ENCODE assay signal across 1 cellular context in the genomic region with DNA sequence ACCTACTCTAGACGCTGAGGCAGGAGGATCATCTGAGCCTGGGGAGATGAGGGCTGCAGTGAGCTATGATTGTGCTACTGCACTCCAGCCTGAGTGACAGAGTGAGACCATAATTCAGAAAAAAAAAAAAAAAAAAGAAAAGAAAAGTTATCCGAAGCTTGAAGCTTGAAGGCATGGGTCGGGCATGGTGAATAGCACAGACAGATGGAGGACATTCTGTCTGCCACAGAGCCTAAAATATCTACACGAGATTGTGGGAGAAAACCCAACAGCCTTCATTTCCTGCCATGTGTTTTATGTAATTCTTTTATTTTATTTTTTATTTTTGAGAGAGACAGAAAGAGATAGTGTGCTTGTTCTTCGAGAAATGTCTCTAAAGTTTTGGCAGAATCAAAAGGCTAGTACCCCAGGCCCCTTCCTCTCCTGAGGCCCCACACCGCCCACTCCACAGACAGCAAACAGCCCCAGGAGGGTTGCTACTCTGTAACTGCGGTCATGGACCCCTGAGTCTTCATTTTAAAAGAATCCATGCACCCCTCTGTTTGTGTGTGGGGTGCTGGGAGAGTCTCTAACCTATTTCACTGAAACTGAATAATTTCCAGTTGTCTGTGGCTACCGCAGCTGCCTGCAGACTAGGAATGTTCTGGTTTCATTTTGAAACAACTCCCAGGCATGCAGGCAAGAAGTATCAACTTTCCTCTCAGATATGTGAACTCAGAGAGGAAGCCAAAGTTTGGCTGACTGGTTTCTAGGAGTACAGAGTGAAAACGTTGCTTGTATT.
TF ChIP-seq lines count a peak whose summit lies in the region.

No MANE protein-coding gene starts in this region.

TF ChIP-seq in K562, 482 proteins besides CTCF, POLR2A, EP300 and RAD21 (continued from another document):
- TF ChIP-seq, protein P1, sequence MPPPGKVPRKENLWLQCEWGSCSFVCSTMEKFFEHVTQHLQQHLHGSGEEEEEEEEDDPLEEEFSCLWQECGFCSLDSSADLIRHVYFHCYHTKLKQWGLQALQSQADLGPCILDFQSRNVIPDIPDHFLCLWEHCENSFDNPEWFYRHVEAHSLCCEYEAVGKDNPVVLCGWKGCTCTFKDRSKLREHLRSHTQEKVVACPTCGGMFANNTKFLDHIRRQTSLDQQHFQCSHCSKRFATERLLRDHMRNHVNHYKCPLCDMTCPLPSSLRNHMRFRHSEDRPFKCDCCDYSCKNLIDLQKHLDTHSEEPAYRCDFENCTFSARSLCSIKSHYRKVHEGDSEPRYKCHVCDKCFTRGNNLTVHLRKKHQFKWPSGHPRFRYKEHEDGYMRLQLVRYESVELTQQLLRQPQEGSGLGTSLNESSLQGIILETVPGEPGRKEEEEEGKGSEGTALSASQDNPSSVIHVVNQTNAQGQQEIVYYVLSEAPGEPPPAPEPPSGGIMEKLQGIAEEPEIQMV (tag; conservative IDR thresholded peaks at IDR 0.05; ENCODE audit: low read depth): no peak
- TF ChIP-seq ZSCAN29 (IDR thresholded peaks at IDR 0.05) (no peak), HIVEP1 (CRISPR knock-in tag; IDR thresholded peaks at IDR 0.05) (no peak), ZNF785 (CRISPR knock-in tag; IDR thresholded peaks at IDR 0.05) (no peak)
- TF ChIP-seq, protein P2, sequence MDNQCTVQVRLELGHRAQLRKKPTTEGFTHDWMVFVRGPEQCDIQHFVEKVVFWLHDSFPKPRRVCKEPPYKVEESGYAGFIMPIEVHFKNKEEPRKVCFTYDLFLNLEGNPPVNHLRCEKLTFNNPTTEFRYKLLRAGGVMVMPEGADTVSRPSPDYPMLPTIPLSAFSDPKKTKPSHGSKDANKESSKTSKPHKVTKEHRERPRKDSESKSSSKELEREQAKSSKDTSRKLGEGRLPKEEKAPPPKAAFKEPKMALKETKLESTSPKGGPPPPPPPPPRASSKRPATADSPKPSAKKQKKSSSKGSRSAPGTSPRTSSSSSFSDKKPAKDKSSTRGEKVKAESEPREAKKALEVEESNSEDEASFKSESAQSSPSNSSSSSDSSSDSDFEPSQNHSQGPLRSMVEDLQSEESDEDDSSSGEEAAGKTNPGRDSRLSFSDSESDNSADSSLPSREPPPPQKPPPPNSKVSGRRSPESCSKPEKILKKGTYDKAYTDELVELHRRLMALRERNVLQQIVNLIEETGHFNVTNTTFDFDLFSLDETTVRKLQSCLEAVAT (IDR thresholded peaks at IDR 0.05): no peak
